Comparison of ENCODE assay signal across 10 cellular contexts in the genomic region with DNA sequence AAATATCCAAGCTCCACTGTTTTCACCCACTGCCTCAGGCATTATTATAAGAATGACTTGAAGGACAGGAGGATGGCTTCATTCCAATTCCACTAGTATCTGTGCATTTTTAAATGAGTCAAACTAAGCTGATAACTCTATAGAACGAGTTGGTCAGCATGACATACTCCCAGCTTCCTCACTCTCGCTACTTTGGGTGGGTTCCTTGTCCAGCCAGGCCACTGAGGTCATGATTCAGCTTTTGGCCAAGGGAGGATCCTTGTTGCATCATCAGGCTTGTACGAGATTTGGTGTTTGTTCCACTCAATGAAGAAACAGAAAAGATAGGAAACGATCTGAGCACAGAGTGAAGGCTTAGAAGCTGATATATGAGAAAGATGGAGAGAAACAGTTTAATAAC. TPM values are rescaled to one million over a fixed set of nuclear protein-coding genes. Genes with fewer than 3 reads are reported as not detected.
DNase-seq lines count a peak whose midpoint lies in the region; ATAC-seq, FAIRE-seq and TF ChIP-seq lines count a peak whose summit lies in the region.
"Had no signal": no experiment of that assay in that cellular context is flagged by ENCODE, and none has a peak within 500 bp of the region (broad histone marks: within the 10 kb centered on the region; RNA-seq: fewer than 3 reads in every experiment).

No MANE protein-coding gene starts in this region.

- no peak for ATAC-seq in GM21723 (IDR thresholded peaks at IDR 0.05; ENCODE audit: unreplicated experiment)

- no peak for FAIRE-seq in keratinocyte (lab: Jason Lieb, UNC)

- peak overlapping the region; percentile 82 to 84 for H3K27ac ChIP-seq in breast epithelium
- H3K27ac ChIP-seq in keratinocyte (ENCODE audit: control insufficient read depth, insufficient read depth, low read length): peak overlapping the region; percentile 9

- no peaks in the 10 kb centered on the region for H4K20me1 ChIP-seq in keratinocyte (ENCODE audit: control insufficient read depth, extremely low read depth, insufficient read depth, low read length)

- H3K4me1 ChIP-seq in breast epithelium (peaks cover 6 to 22% of the 10 kb centered on the region in 2 donors), keratinocyte (ENCODE audit: control insufficient read depth, extremely low read depth, insufficient read depth, low read length) (peaks cover 39% of the 10 kb centered on the region)

- dilution Hi-C loops in keratinocyte (cut with MboI; ENCODE audit: extremely low pct_ligation_motif_present, low sequenced_read_pairs): no loop called here

- H3K9ac ChIP-seq in keratinocyte (ENCODE audit: control insufficient read depth, extremely low read depth, insufficient read depth, low read length): no peak overlapping the region

- H3K79me2 ChIP-seq in keratinocyte (ENCODE audit: control insufficient read depth, insufficient read depth, low read length): no peaks in the 10 kb centered on the region

- DNase-seq in M059J (ENCODE audit: low read depth): peak; percentile 82
- peak in 1 of 2 donors; percentile 34 for DNase-seq in breast epithelium (ENCODE audit: low spot score in 2 of 2)
- DNase-seq in keratinocyte (ENCODE audit: low read depth, low spot score): no peak
- peak; percentile 81 for DNase-seq in stromal cell of bone marrow (ENCODE audit: low read depth)
- DNase-seq in NCI-H1694 (lab: John Stamatoyannopoulos, UW): no peak
- no peak for DNase-seq in NCI-H1092 treated with DMSO at 0.1 percent for 48 hours (lab: John Stamatoyannopoulos, UW)
- no peak for DNase-seq in cortex of kidney (lab: John Stamatoyannopoulos, UW)
- DNase-seq: foreskin melanocyte, NCI-H2081 had no signal

- H3K4me3 ChIP-seq in breast epithelium (no peak overlapping the region), keratinocyte (ENCODE audit: control insufficient read depth in 2 of 3, extremely low read depth in 1 of 3, insufficient read depth in 2 of 3, low read depth in 1 of 3, low read length in 3 of 3) (no peak overlapping the region)

- H2AFZ ChIP-seq in keratinocyte (ENCODE audit: control insufficient read depth, low read length): no peak overlapping the region

- no peak for TF ChIP-seq CTCF in breast epithelium (IDR thresholded peaks at IDR 0.05)
- no peak for TF ChIP-seq CTCF in keratinocyte (optimal IDR thresholded peaks at IDR 0.05 in 1 of 3, IDR thresholded peaks at IDR 0.05 in 1 of 3, conservative IDR thresholded peaks at IDR 0.05 in 1 of 3; ENCODE audit: extremely low read depth in 1 of 3, insufficient read depth in 2 of 3, low read length in 3 of 3)

- no peaks in the 10 kb centered on the region for H3K9me3 ChIP-seq in breast epithelium
- H3K9me3 ChIP-seq in keratinocyte (ENCODE audit: control insufficient read depth, low read depth, low read length): no peaks in the 10 kb centered on the region

- H3K36me3 ChIP-seq in breast epithelium (no peaks in the 10 kb centered on the region), keratinocyte (ENCODE audit: control insufficient read depth in 2 of 2, extremely low read depth in 1 of 2, insufficient read depth in 2 of 2, low read length in 2 of 2) (no peaks in the 10 kb centered on the region)

- H3K4me2 ChIP-seq in keratinocyte (ENCODE audit: control insufficient read depth, extremely low read depth, insufficient read depth, low read depth, low read length): peak overlapping the region; percentile 3

- intact Hi-C loops in breast epithelium (cut with DNase I; ENCODE audit: low total_unique reads): no loop called here

- TF ChIP-seq POLR2A in breast epithelium (IDR thresholded peaks at IDR 0.05): no peak

- H3K27me3 ChIP-seq in breast epithelium: no peaks in the 10 kb centered on the region
- no peaks in the 10 kb centered on the region for H3K27me3 ChIP-seq in keratinocyte (ENCODE audit: control insufficient read depth, extremely low read depth, insufficient read depth, low read length)

- H3K9me1 ChIP-seq in keratinocyte (ENCODE audit: control insufficient read depth, extremely low read depth, insufficient read depth, low read length): no peaks in the 10 kb centered on the region

RNA-seq across cellular contexts. Expression of a gene that starts 19.8 kb away (rescaled TPM):
- total RNA-seq in M059J (2014; rRNA removed; shearing (Covaris generic)): 53.5 and 79.4 TPM in 2 replicates
- 100 to 1,000 TPM in 1 of 3 donors, 10 to 100 TPM in 2; 41.4 to 108 (median 79.2) TPM for total RNA-seq in breast epithelium
- 3.3 to 4.3 TPM (median 4.1 TPM) in 3 replicates for polyA plus RNA-seq in keratinocyte
- 3.2 TPM for polyA plus RNA-seq in keratinocyte (2011; ENCODE audit: low read depth)
- polyA plus RNA-seq in keratinocyte (2011; cell fraction: cytosol; rRNA removed): 2.6 and 3.2 TPM in 2 replicates
- polyA plus RNA-seq in keratinocyte (2011; cell fraction: nucleus; rRNA removed): 7.6 and 10.8 TPM in 2 replicates
- 2.7 and 3.5 TPM in 2 replicates for polyA plus RNA-seq in keratinocyte (2012; ENCODE audit: low replicate concordance)
- 6.8 to 8.7 TPM (median 8.4 TPM) in 3 replicates for polyA minus RNA-seq in keratinocyte
- 4.4 TPM for polyA minus RNA-seq in keratinocyte (2011; cell fraction: cytosol; rRNA and poly(A)+ RNA removed)
- 8.1 and 19.7 TPM in 2 replicates for polyA minus RNA-seq in keratinocyte (2011; cell fraction: nucleus; rRNA and poly(A)+ RNA removed)

Comparison
In these comparisons a context has a peak if more than half of its experiments do, and no peak if none do; other contexts are left out.
1. DNase-seq: peak in M059J (single experiment) and stromal cell of bone marrow (single experiment); none in keratinocyte (single experiment), NCI-H1694 (single experiment), NCI-H1092 treated with DMSO at 0.1 percent for 48 hours (single experiment) and cortex of kidney (single experiment).